In genomic region chr6:35209622-35210289, GRCh38 we compare ENCODE assay signal across 27 cellular contexts. TPM values are rescaled to one million over a fixed set of nuclear protein-coding genes. Genes with fewer than 3 reads are reported as not detected.
"Had no signal": no experiment of that assay in that cellular context is flagged by ENCODE, and none has a peak within 500 bp of the region (broad histone marks: within the 10 kb centered on the region; RNA-seq: fewer than 3 reads in every experiment).

No MANE protein-coding gene starts in this region.

- FAIRE-seq: TTC549 had no signal

- H3K27me3 ChIP-seq: SJSA1 had no signal

- H3K4me3 Mint-ChIP-seq: activated B cell treated with CpG ODN at 0.5 μM for 24 hours; activated CD4-positive, alpha-beta T cell treated with anti-CD3 and anti-CD28 coated beads, Interleukin-2, amount 10 ng/mL, durations not matched to agents 24 days and 14 days; activated CD8-positive, alpha-beta memory T cell treated with anti-CD3 and anti-CD28 coated beads, Interleukin-2, amount 10 ng/mL, durations not matched to agents 7 days and 5 days; activated naive CD4-positive, alpha-beta T cell treated with anti-CD3 and anti-CD28 coated beads, Interleukin-2, amount 50 U/mL, for 24 hours; activated T-cell treated with anti-CD3 and anti-CD28 coated beads, Interleukin-2, amount 50 U/mL, for 24 hours; activated T-helper 1 cell treated with anti-CD3 and anti-CD28 coated beads, Interleukin-12 subunit alpha, Interleukin-12 subunit beta, Interleukin-2, Interleukin-4 antibody, amounts not matched to agents 30 ng/mL and 10 ng/mL and 1 ng/mL, durations not matched to agents 14 hours and 24 hours and 36 hours; T-helper 17 cell had no signal

- H3K4me3 ChIP-seq: breast epithelium, Peyer's patch, SJSA1 had no signal

- H3K27ac Mint-ChIP-seq: activated B cell treated with CpG ODN at 0.5 μM for 24 hours; activated CD4-positive, alpha-beta T cell treated with anti-CD3 and anti-CD28 coated beads, Interleukin-2, amount 10 ng/mL, durations not matched to agents 24 days and 14 days; activated CD8-positive, alpha-beta memory T cell treated with anti-CD3 and anti-CD28 coated beads, Interleukin-2, amount 10 ng/mL, durations not matched to agents 7 days and 5 days; activated naive CD4-positive, alpha-beta T cell treated with anti-CD3 and anti-CD28 coated beads, Interleukin-2, amount 50 U/mL, for 24 hours; activated T-cell treated with anti-CD3 and anti-CD28 coated beads, Interleukin-2, amount 50 U/mL, for 24 hours; activated T-helper 1 cell treated with anti-CD3 and anti-CD28 coated beads, Interleukin-12 subunit alpha, Interleukin-12 subunit beta, Interleukin-2, Interleukin-4 antibody, amounts not matched to agents 30 ng/mL and 10 ng/mL and 1 ng/mL, durations not matched to agents 14 hours and 24 hours and 36 hours; T-helper 17 cell had no signal

- H3K36me3 Mint-ChIP-seq: activated CD8-positive, alpha-beta memory T cell treated with anti-CD3 and anti-CD28 coated beads, Interleukin-2, amount 10 ng/mL, durations not matched to agents 7 days and 5 days; activated naive CD4-positive, alpha-beta T cell treated with anti-CD3 and anti-CD28 coated beads, Interleukin-2, amount 50 U/mL, for 24 hours had no signal

- H3K9me3 Mint-ChIP-seq: activated B cell treated with CpG ODN at 0.5 μM for 24 hours; activated CD4-positive, alpha-beta T cell treated with anti-CD3 and anti-CD28 coated beads, Interleukin-2, amount 10 ng/mL, durations not matched to agents 24 days and 14 days; activated naive CD4-positive, alpha-beta T cell treated with anti-CD3 and anti-CD28 coated beads, Interleukin-2, amount 50 U/mL, for 24 hours; activated T-cell treated with anti-CD3 and anti-CD28 coated beads, Interleukin-2, amount 50 U/mL, for 24 hours; activated T-helper 1 cell treated with anti-CD3 and anti-CD28 coated beads, Interleukin-12 subunit alpha, Interleukin-12 subunit beta, Interleukin-2, Interleukin-4 antibody, amounts not matched to agents 30 ng/mL and 10 ng/mL and 1 ng/mL, durations not matched to agents 14 hours and 24 hours and 36 hours had no signal

- ATAC-seq: activated CD8-positive, alpha-beta memory T cell treated with anti-CD3 and anti-CD28 coated beads, Interleukin-2, amount 10 ng/mL, durations not matched to agents 7 days and 5 days; T-helper 17 cell had no signal

- H3K27ac ChIP-seq: breast epithelium, Peyer's patch, RWPE1, SJSA1 had no signal

- DNase-seq: activated B cell treated with CpG ODN at 0.5 μM for 24 hours; activated CD4-positive, alpha-beta T cell treated with anti-CD3 and anti-CD28 coated beads for 1 hour; activated CD4-positive, alpha-beta T cell treated with anti-CD3 and anti-CD28 coated beads, Interleukin-2, amount 10 ng/mL, durations not matched to agents 24 days and 14 days; activated CD4-positive, alpha-beta T cell treated with anti-CD3 and anti-CD28 coated beads, Interleukin-2, amount 50 U/mL, for 48 hours; activated CD8-positive, alpha-beta memory T cell treated with anti-CD3 and anti-CD28 coated beads, Interleukin-2, amount 10 ng/mL, durations not matched to agents 7 days and 5 days; activated effector memory CD4-positive, alpha-beta T cell treated with Interleukin-2 at 50 U/mL for 16 hours; activated naive CD4-positive, alpha-beta T cell; activated T-cell treated with anti-CD3 and anti-CD28 coated beads, Interleukin-2, amount 50 U/mL, for 24 hours; aorta; caudate nucleus; KG1; NCI-H1092; NCI-H1930; NCI-H2171; NCI-H2227 treated with DMSO at 0.1 percent for 48 hours; NCI-H526; OCI-M1; Peyer's patch; SHP77; T-helper 17 cell; T-helper 9 cell had no signal

- H3K36me3 ChIP-seq: breast epithelium, Peyer's patch, SJSA1 had no signal

- H3K9me3 ChIP-seq: breast epithelium, Peyer's patch, SJSA1 had no signal

RNA-seq across cellular contexts. Expression of gene SCUBE3, which starts 4.0 kb away (rescaled TPM):
- total RNA-seq: activated B cell treated with CpG ODN at 0.5 μM for 24 hours; activated T-helper 1 cell treated with anti-CD3 and anti-CD28 coated beads, Interleukin-12 subunit alpha, Interleukin-12 subunit beta, Interleukin-2, Interleukin-4 antibody, amounts not matched to agents 30 ng/mL and 10 ng/mL and 1 ng/mL, durations not matched to agents 14 hours and 24 hours and 36 hours; Peyer's patch; T-helper 17 cell had no signal
